Comparison of ENCODE assay signal across 23 cellular contexts in genomic region chr6:94813806-94814205, GRCh38.
"Had no signal": no experiment of that assay in that cellular context is flagged by ENCODE, and none has a peak within 500 bp of the region (broad histone marks: within the 10 kb centered on the region; RNA-seq: fewer than 3 reads in every experiment).

No MANE protein-coding gene starts in this region.

- H3K4me2 ChIP-seq: smooth muscle cell had no signal

- H3K4me3 Mint-ChIP-seq: activated B cell treated with CpG ODN at 0.5 μM for 24 hours; activated CD4-positive, alpha-beta T cell treated with anti-CD3 and anti-CD28 coated beads for 36 hours; activated naive CD8-positive, alpha-beta T cell treated with anti-CD3 and anti-CD28 coated beads for 36 hours; activated T-cell treated with anti-CD3 and anti-CD28 coated beads, Interleukin-2, amount 50 U/mL, for 24 hours; naive thymus-derived CD8-positive, alpha-beta T cell; stimulated activated naive B cell treated with anti-CD40 and anti-IgM and Interleukin-4, amounts not matched to agents 10 μg/mL and 1 μg/mL and 100 μg/mL, for 72 hours had no signal

- H3K27ac ChIP-seq: breast epithelium, coronary artery, epithelial cell of prostate, heart right ventricle, left lung, sigmoid colon, testis, upper lobe of left lung had no signal

- H3K4me1 ChIP-seq: breast epithelium, heart right ventricle, left lung, sigmoid colon, testis, upper lobe of left lung had no signal

- H3K27ac Mint-ChIP-seq: activated B cell treated with CpG ODN at 0.5 μM for 24 hours; activated CD4-positive, alpha-beta T cell treated with anti-CD3 and anti-CD28 coated beads for 36 hours; activated naive CD8-positive, alpha-beta T cell treated with anti-CD3 and anti-CD28 coated beads for 36 hours; activated T-cell treated with anti-CD3 and anti-CD28 coated beads, Interleukin-2, amount 50 U/mL, for 24 hours; naive thymus-derived CD8-positive, alpha-beta T cell; stimulated activated naive B cell treated with anti-CD40 and anti-IgM and Interleukin-4, amounts not matched to agents 10 μg/mL and 1 μg/mL and 100 μg/mL, for 72 hours had no signal

- H3K4me1 Mint-ChIP-seq: activated B cell treated with CpG ODN at 0.5 μM for 24 hours; activated CD4-positive, alpha-beta T cell treated with anti-CD3 and anti-CD28 coated beads for 36 hours; activated naive CD8-positive, alpha-beta T cell treated with anti-CD3 and anti-CD28 coated beads for 36 hours; naive thymus-derived CD8-positive, alpha-beta T cell; stimulated activated naive B cell treated with anti-CD40 and anti-IgM and Interleukin-4, amounts not matched to agents 10 μg/mL and 1 μg/mL and 100 μg/mL, for 72 hours had no signal

- H3K36me3 Mint-ChIP-seq: activated naive CD8-positive, alpha-beta T cell treated with anti-CD3 and anti-CD28 coated beads for 36 hours; naive thymus-derived CD8-positive, alpha-beta T cell; stimulated activated naive B cell treated with anti-CD40 and anti-IgM and Interleukin-4, amounts not matched to agents 10 μg/mL and 1 μg/mL and 100 μg/mL, for 72 hours had no signal

- ATAC-seq: activated CD4-positive, alpha-beta T cell treated with anti-CD3 and anti-CD28 coated beads for 36 hours; heart right ventricle; left lung; naive thymus-derived CD8-positive, alpha-beta T cell; stimulated activated naive B cell treated with anti-CD40 and anti-IgM and Interleukin-4, amounts not matched to agents 10 μg/mL and 1 μg/mL and 100 μg/mL, for 72 hours had no signal

- H3K27me3 ChIP-seq: breast epithelium, heart right ventricle, left lung, sigmoid colon, testis, upper lobe of left lung had no signal

- H3K36me3 ChIP-seq: breast epithelium, heart right ventricle, left lung, sigmoid colon, upper lobe of left lung had no signal

- DNase-seq: activated B cell treated with CpG ODN at 0.5 μM for 24 hours; activated CD4-positive, alpha-beta T cell treated with anti-CD3 and anti-CD28 coated beads for 36 hours; activated CD4-positive, alpha-beta T cell treated with anti-CD3 and anti-CD28 coated beads, Interleukin-2, amount 50 U/mL, for 4 hours; activated CD8-positive, alpha-beta memory T cell treated with anti-CD3 and anti-CD28 coated beads for 24 hours; activated CD8-positive, alpha-beta memory T cell treated with anti-CD3 and anti-CD28 coated beads, Interleukin-2, amount 50 U/mL, for 4 hours; activated naive CD4-positive, alpha-beta T cell treated with Interleukin-2 at 50 U/mL for 16 hours; activated naive CD8-positive, alpha-beta T cell treated with anti-CD3 and anti-CD28 coated beads for 36 hours; activated T-cell treated with anti-CD3 and anti-CD28 coated beads, Interleukin-2, amount 50 U/mL, for 24 hours; heart right ventricle; kidney; left lung; naive thymus-derived CD8-positive, alpha-beta T cell; sigmoid colon; stimulated activated CD4-positive, alpha-beta T cell treated with anti-CD3 and anti-CD28 coated beads, Interleukin-15, amount 100 ng/mL, for 24 hours; stimulated activated naive B cell treated with anti-CD40 and anti-IgM and Interleukin-4, amounts not matched to agents 10 μg/mL and 1 μg/mL and 100 μg/mL, for 72 hours; T-helper 9 cell; testis; upper lobe of left lung had no signal

- H3K27me3 Mint-ChIP-seq: activated B cell treated with CpG ODN at 0.5 μM for 24 hours; activated CD4-positive, alpha-beta T cell treated with anti-CD3 and anti-CD28 coated beads for 36 hours; activated naive CD8-positive, alpha-beta T cell treated with anti-CD3 and anti-CD28 coated beads for 36 hours; activated T-cell treated with anti-CD3 and anti-CD28 coated beads, Interleukin-2, amount 50 U/mL, for 24 hours; naive thymus-derived CD8-positive, alpha-beta T cell; stimulated activated naive B cell treated with anti-CD40 and anti-IgM and Interleukin-4, amounts not matched to agents 10 μg/mL and 1 μg/mL and 100 μg/mL, for 72 hours had no signal

- H3K4me3 ChIP-seq: breast epithelium, coronary artery, heart right ventricle, left lung, lung, sigmoid colon, smooth muscle cell, testis, upper lobe of left lung had no signal

- H3K9me3 ChIP-seq: breast epithelium, left lung, testis, upper lobe of left lung had no signal
